24 cellular contexts compared by ENCODE assay signal in the genomic region with DNA sequence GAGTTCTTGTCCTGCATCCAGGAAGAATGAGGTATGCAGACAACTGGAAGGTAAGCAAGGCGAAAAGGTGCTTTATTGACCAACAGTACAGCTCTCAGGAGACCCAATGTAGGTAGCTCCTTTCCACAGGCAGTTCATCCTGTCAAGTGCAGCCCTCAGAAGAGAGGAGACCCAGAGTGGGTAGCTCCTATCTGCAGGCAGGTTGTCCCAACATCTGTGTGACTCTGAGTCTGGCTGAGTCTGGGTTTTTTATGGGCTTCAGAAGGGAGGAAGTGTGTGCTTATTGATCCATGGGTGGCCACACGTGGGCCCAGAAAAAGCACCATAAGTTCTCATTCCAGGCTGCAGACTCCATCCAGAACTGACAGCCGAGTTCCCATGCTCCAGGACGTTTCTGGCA. TPM values are rescaled to one million over a fixed set of nuclear protein-coding genes. Genes with fewer than 3 reads are reported as not detected.
A peak's percentile ranks its signal among the peaks of the same experiment; 100 is the strongest.
DNase-seq lines count a peak whose midpoint lies in the region; ATAC-seq, FAIRE-seq and TF ChIP-seq lines count a peak whose summit lies in the region.
"Had no signal": no experiment of that assay in that cellular context is flagged by ENCODE, and none has a peak within 500 bp of the region (broad histone marks: within the 10 kb centered on the region; RNA-seq: fewer than 3 reads in every experiment).

No MANE protein-coding gene starts in this region.

- H3K27ac ChIP-seq in HEK293 (ENCODE audit: extremely low read depth, low read depth, low read length) (no peak overlapping the region), Karpas-422 (ENCODE audit: low read length) (no peak overlapping the region), K562 (ENCODE audit: extremely low read depth, low read depth, low read length) (no peak overlapping the region)
- H3K27ac ChIP-seq: BLaER1 had no signal

- H3K27me3 ChIP-seq in Karpas-422 (ENCODE audit: low read length) (no peaks in the 10 kb centered on the region), K562 (ENCODE audit: control insufficient read depth in 2 of 2, insufficient read depth in 2 of 2, low read length in 2 of 2) (peaks cover 0 to 16% of the 10 kb centered on the region in 2 experiments; a peak in 2 of 5 replicates)
- H3K27me3 ChIP-seq: BLaER1 had no signal

- 2% methylated on average over 4 of the region's 4 CpGs for WGBS in K562 (ENCODE audit: insufficient coverage, low coverage, missing lambda C conversion rate)

- TF ChIP-seq RAD21 in K562 (CRISPR knock-in tag; conservative IDR thresholded peaks at IDR 0.05 in 1 of 2, IDR thresholded peaks at IDR 0.05 in 1 of 2), result no peak

- peak; percentile 37 for DNase-seq in Karpas-422
- DNase-seq in K562 (ENCODE audit: extremely low read depth in 1 of 4, low spot score in 3 of 4), result no peak
- no peak for DNase-seq in NK-92 treated with Interleukin-12 subunit alpha and Interleukin-12 subunit beta, amount 100 ng/mL, for 24 hours (lab: John Stamatoyannopoulos, UW)
- DNase-seq: 8988T; ACHN; BE2C; C1 segment of cervical spinal cord; CD4-positive, alpha-beta memory T cell; CD4-positive, CD25-positive, alpha-beta regulatory T cell; CD8-positive, alpha-beta memory T cell; COR-L47; DMS 273 treated with DMSO at 0.1 percent for 48 hours; DMS153; DMS79; DND-41; EL; GDM1 had no signal

- H3K4me2 ChIP-seq in Karpas-422 (ENCODE audit: low read depth, low read length, poor library complexity, severe bottlenecking) (no peak overlapping the region), K562 (ENCODE audit: insufficient read depth, low read length) (no peak overlapping the region)
- H3K4me2 ChIP-seq: BLaER1 had no signal

- no peaks in the 10 kb centered on the region for H3K9me3 ChIP-seq in HEK293 (ENCODE audit: control insufficient read depth, insufficient read depth, low read depth, low read length)
- H3K9me3 ChIP-seq in Karpas-422 (ENCODE audit: low read length), result no peaks in the 10 kb centered on the region
- no peaks in the 10 kb centered on the region for H3K9me3 ChIP-seq in K562 (replicated peaks; ENCODE audit: control insufficient read depth, insufficient read depth, low read depth, low read length)
- H3K9me3 ChIP-seq: BE2C had no signal

- in situ Hi-C loops in K562 (cut with MboI), result no loop called here

- H3K79me2 ChIP-seq in Karpas-422 (ENCODE audit: low read length) (no peaks in the 10 kb centered on the region), K562 (ENCODE audit: control insufficient read depth, insufficient read depth, low read length) (no peaks in the 10 kb centered on the region)

- POLR2A ChIA-PET in HEK293 (lab: Yijun Ruan, JAX) (no interaction called here), K562 (lab: Yijun Ruan, JAX) (interaction anchor here (1.9 kb wide), 1 partner anchor 34 kb away, joined by 4 read pairs; the partner anchor contains the start of gene ZNF691)

- no peaks in the 10 kb centered on the region for H3K9me2 ChIP-seq in Karpas-422 (replicated peaks; ENCODE audit: insufficient read depth, low read length)

- no peak overlapping the region for H2AFZ ChIP-seq in Karpas-422 (ENCODE audit: low read length)
- H2AFZ ChIP-seq in K562 (ENCODE audit: low read depth, low read length), result no peak overlapping the region

- H3K4me3 ChIP-seq in HEK293 (ENCODE audit: low read depth, low read length) (no peak overlapping the region), Karpas-422 (ENCODE audit: low read length) (no peak overlapping the region), K562 (no peak overlapping the region)
- H3K4me3 ChIP-seq: BLaER1, GM12878 had no signal

- H4K20me1 ChIP-seq in Karpas-422 (ENCODE audit: insufficient read depth, low read depth, low read length) (no peaks in the 10 kb centered on the region), K562 (replicated peaks; ENCODE audit: control insufficient read depth, insufficient read depth, low read length) (no peaks in the 10 kb centered on the region)
- H4K20me1 ChIP-seq: BLaER1 had no signal

- H3K9ac ChIP-seq in Karpas-422 (ENCODE audit: low read length) (no peak overlapping the region), K562 (ENCODE audit: insufficient read depth in 1 of 2, low read depth in 2 of 2, low read length in 2 of 2) (no peak overlapping the region)
- H3K9ac ChIP-seq: BLaER1 had no signal

- CTCF ChIA-PET in HEK293 (lab: Yijun Ruan, JAX) (no interaction called here), K562 (lab: Yijun Ruan, JAX; ENCODE audit: low intra/inter-chr PET ratio) (no interaction called here)

- no peaks in the 10 kb centered on the region for H3K9me1 ChIP-seq in K562 (ENCODE audit: control insufficient read depth, insufficient read depth, low read length)

- TF ChIP-seq CTCF in HEK293 (tag by site-specific recombination; IDR thresholded peaks at IDR 0.05) (no peak), K562 (IDR thresholded peaks at IDR 0.05 in 2 of 3, conservative IDR thresholded peaks at IDR 0.05 in 1 of 3; ENCODE audit: insufficient read depth in 2 of 3, low read depth in 1 of 3, low read length in 3 of 3) (no peak)

- FAIRE-seq in K562 (lab: Jason Lieb, UNC), result no peak
- FAIRE-seq: A204.1, GM12878, GM12892, GM18507 had no signal

- ATAC-seq in K562 (no peak), HG03135 (IDR thresholded peaks at IDR 0.05; ENCODE audit: unreplicated experiment) (no peak)
- ATAC-seq: GM12878 had no signal

- H3K36me3 ChIP-seq in HEK293 (ENCODE audit: control insufficient read depth in 2 of 2, insufficient read depth in 1 of 2, low read length in 2 of 2), result no peaks in the 10 kb centered on the region
- no peaks in the 10 kb centered on the region for H3K36me3 ChIP-seq in Karpas-422 (ENCODE audit: insufficient read depth, low read length)
- H3K36me3 ChIP-seq in K562 (ENCODE audit: control insufficient read depth, insufficient read depth, low read length), result no peaks in the 10 kb centered on the region
- H3K36me3 ChIP-seq: BE2C, BLaER1 had no signal

- BruUV-seq in K562 (replicated peaks; lab: Mats Ljungman, UMichigan), result no TSS peak

- TF ChIP-seq EP300 in K562 (IDR thresholded peaks at IDR 0.05; ENCODE audit: low read length), result no peak

- intact Hi-C loops in K562 (cut with micrococcal nuclease), result no loop called here

- no peak for TF ChIP-seq POLR2A in K562 (conservative IDR thresholded peaks at IDR 0.05)

- no peaks in the 10 kb centered on the region for H3K4me1 ChIP-seq in HEK293 (ENCODE audit: control insufficient read depth, insufficient read depth, low read length)
- H3K4me1 ChIP-seq in Karpas-422 (ENCODE audit: low read length), result no peaks in the 10 kb centered on the region
- H3K4me1 ChIP-seq in K562 (replicated peaks in 1 of 2; ENCODE audit: control insufficient read depth in 2 of 2, insufficient read depth in 2 of 2, low read length in 2 of 2), result no peaks in the 10 kb centered on the region
- H3K4me1 ChIP-seq: BE2C, BLaER1 had no signal

TF ChIP-seq in HEK293, 187 proteins besides CTCF, POLR2A, EP300 and RAD21:
- no peak for TF ChIP-seq ZNF521 (tag by site-specific recombination; IDR thresholded peaks at IDR 0.05)
- TF ChIP-seq, protein P1, sequence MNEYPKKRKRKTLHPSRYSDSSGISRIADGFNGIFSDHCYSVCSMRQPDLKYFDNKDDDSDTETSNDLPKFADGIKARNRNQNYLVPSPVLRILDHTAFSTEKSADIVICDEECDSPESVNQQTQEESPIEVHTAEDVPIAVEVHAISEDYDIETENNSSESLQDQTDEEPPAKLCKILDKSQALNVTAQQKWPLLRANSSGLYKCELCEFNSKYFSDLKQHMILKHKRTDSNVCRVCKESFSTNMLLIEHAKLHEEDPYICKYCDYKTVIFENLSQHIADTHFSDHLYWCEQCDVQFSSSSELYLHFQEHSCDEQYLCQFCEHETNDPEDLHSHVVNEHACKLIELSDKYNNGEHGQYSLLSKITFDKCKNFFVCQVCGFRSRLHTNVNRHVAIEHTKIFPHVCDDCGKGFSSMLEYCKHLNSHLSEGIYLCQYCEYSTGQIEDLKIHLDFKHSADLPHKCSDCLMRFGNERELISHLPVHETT (tag by site-specific recombination; IDR thresholded peaks at IDR 0.05), result no peak
- peak; percentile 45 for TF ChIP-seq SETDB1 (IDR thresholded peaks at IDR 0.05; ENCODE audit: insufficient read length, low read length)
- TF ChIP-seq MZF1 (tag by site-specific recombination; IDR thresholded peaks at IDR 0.05; ENCODE audit: borderline replicate concordance), result no peak

TF ChIP-seq in K562, 482 proteins besides CTCF, POLR2A, EP300 and RAD21 (continues in another document):
- TF ChIP-seq TRIM28 (IDR thresholded peaks at IDR 0.05) (peak; percentile 91), HSF4 (CRISPR knock-in tag; IDR thresholded peaks at IDR 0.05; ENCODE audit: borderline replicate concordance) (no peak), KDM5B (IDR thresholded peaks at IDR 0.05; ENCODE audit: insufficient replicate concordance, low read depth, low read length) (no peak)

RNA-seq across cellular contexts. Expression of gene ZNF691, which starts 34.0 kb away (rescaled TPM):
- 15.4 and 18.3 TPM in 2 replicates for total RNA-seq in Karpas-422 (2014; rRNA removed; shearing (Covaris generic); ENCODE audit: low replicate concordance)
- 18.1 and 22.3 TPM in 2 replicates for total RNA-seq in K562 (2011; cell fraction: chromatin; rRNA removed; ENCODE audit: low replicate concordance)
- total RNA-seq in K562 (2011; cell fraction: nucleolus; rRNA removed), result 12.2 and 16.0 TPM in 2 replicates
- 13.1 and 18.3 TPM in 2 replicates for total RNA-seq in K562 (2011; cell fraction: nucleoplasm; rRNA removed)
- total RNA-seq in K562 (2014; rRNA removed) (14.8 and 17.4 TPM in 2 replicates), K562 (2014; rRNA removed; fragmentation: Illumina TruSeq; extraction: Trizol) (10.8 and 11.8 TPM in 2 replicates), K562 (2015; rRNA removed; fragmentation: Illumina TruSeq; extraction: Trizol) (9.2 and 10.7 TPM in 2 replicates), K562 (2021) (11.7 and 15.2 TPM in 2 replicates)
- polyA plus RNA-seq in K562 (2011; rRNA removed) (11.6 and 11.9 TPM in 2 replicates), K562 (2014; fragmentation: Illumina TruSeq; extraction: Trizol) (19.0 and 21.6 TPM in 2 replicates), K562 (2014; fragmentation: Nextera tagmentation; extraction: Ambion mirVana) (10 to 100 TPM; 20.0 to 30.4 TPM), K562 (2014; rRNA removed) (10.7 and 14.0 TPM in 2 replicates)
- polyA plus RNA-seq in K562 (2011; cell fraction: cytosol; rRNA removed), result 11.9 and 13.0 TPM in 2 replicates
- 30.8 and 50.7 TPM in 2 replicates for polyA plus RNA-seq in K562 (2011; cell fraction: nucleus; rRNA removed)
- 12.4 and 15.2 TPM in 2 replicates for polyA plus RNA-seq in K562 (2012)
- 6.7 and 7.1 TPM in 2 replicates for polyA minus RNA-seq in K562 (2011; rRNA and poly(A)+ RNA removed)
- 2.5 and 3.7 TPM in 2 replicates for polyA minus RNA-seq in K562 (2011; cell fraction: cytosol; rRNA and poly(A)+ RNA removed)
- 11.0 and 16.6 TPM in 2 replicates for polyA minus RNA-seq in K562 (2011; cell fraction: nucleus; rRNA and poly(A)+ RNA removed)

Comparison
In these comparisons a context has a peak if more than half of its experiments do, and no peak if none do; other contexts are left out.
1. Of the 44 proteins assayed by ChIP-seq in both K562 and HEK293: peak only in K562: TRIM28; only in HEK293: SETDB1; in both: none; in neither: 42.